Comparison of ENCODE assay signal across 8 cellular contexts in the genomic region with DNA sequence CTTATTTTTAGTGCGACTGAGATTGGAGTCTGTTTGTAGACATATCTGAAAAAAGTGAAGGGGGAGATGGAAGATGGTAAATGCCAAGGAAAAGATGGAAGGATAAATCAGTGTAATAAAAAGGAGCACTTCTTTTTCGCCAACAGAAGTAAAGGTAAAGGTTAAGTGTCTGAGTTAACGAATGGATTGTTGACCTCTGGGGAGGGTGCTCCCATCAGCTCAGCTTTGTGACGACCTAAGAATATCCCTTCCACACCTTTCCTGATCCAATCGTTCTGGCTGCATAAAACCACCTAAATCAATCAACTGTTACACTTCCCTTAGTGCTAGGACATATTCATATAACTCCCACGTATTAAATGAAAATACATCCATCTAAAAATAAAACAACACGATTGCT. TPM values are rescaled to one million over a fixed set of nuclear protein-coding genes. Genes with fewer than 3 reads are reported as not detected.
DNase-seq lines count a peak whose midpoint lies in the region; ATAC-seq and TF ChIP-seq lines count a peak whose summit lies in the region.

No MANE protein-coding gene starts in this region.

- no peaks in the 10 kb centered on the region for H3K27me3 Mint-ChIP-seq in H9 (ENCODE audit: low read depth)

- no peak overlapping the region for H2AFZ ChIP-seq in H9 (ENCODE audit: low read length)

- no peak for DNase-seq in H9
- no peak for DNase-seq in right atrium auricular region (ENCODE audit: low spot score)
- no peak for DNase-seq in hepatic stellate cell (ENCODE audit: low spot score)

- no peak overlapping the region for H2BK120ac ChIP-seq in H9 (ENCODE audit: low read depth, low read length, poor library complexity, severe bottlenecking)

- H3K4me3 Mint-ChIP-seq in H9 = peak overlapping the region; percentile 94 to 98

- no peak for TF ChIP-seq CTCF in H9 (conservative IDR thresholded peaks at IDR 0.05)
- TF ChIP-seq CTCF in WI38 (IDR thresholded peaks at IDR 0.05; ENCODE audit: low read depth, low read length) = no peak
- TF ChIP-seq CTCF in right atrium auricular region (IDR thresholded peaks at IDR 0.05) = no peak

- H4K20me1 ChIP-seq in H9 (ENCODE audit: control insufficient read depth, insufficient read depth, insufficient read length) = no peaks in the 10 kb centered on the region

- H3K36me3 Mint-ChIP-seq in H9 (ENCODE audit: insufficient read depth in 1 of 3, low read depth in 3 of 3) = peaks cover 6 to 19% (median 17%) of the 10 kb centered on the region in 3 experiments; a peak in 6 of 7 replicates

- no peak overlapping the region for H3K56ac ChIP-seq in H9 (ENCODE audit: insufficient read length, low read depth, low read length)

- peaks cover 43 to 44% of the 10 kb centered on the region in 2 experiments for H3K4me1 Mint-ChIP-seq in H9

- peak overlapping the region; percentile 14 for H4K91ac ChIP-seq in H9 (ENCODE audit: insufficient read length, low read depth, low read length)

- no peak overlapping the region for H3K18ac ChIP-seq in H9 (ENCODE audit: insufficient read length, low read depth, low read length)

- peak overlapping the region; percentile 92 for H3K27ac ChIP-seq in H9 (ENCODE audit: insufficient read length, low read depth, low read length)
- H3K27ac ChIP-seq in right atrium auricular region = peak overlapping the region; percentile 96 to 98

- ATAC-seq in GM21360 (IDR thresholded peaks at IDR 0.05; ENCODE audit: unreplicated experiment) (no peak), HG03097 (IDR thresholded peaks at IDR 0.05; ENCODE audit: low FRiP score, unreplicated experiment) (no peak), HG03565 (IDR thresholded peaks at IDR 0.05; ENCODE audit: unreplicated experiment) (no peak)

- no peaks in the 10 kb centered on the region for H3K9me3 Mint-ChIP-seq in H9

- H2AK5ac ChIP-seq in H9 (ENCODE audit: insufficient read length, low read length) = no peak overlapping the region

- peak overlapping the region; percentile 97 for H3K9ac ChIP-seq in H9 (ENCODE audit: extremely low read depth, insufficient read length, low read length)
- H3K9ac ChIP-seq in skeletal muscle satellite cell (ENCODE audit: low read depth, low read length) = peak overlapping the region; percentile 97

- H3K23me2 ChIP-seq in H9 (ENCODE audit: insufficient read length, low read depth, low read length, poor library complexity, severe bottlenecking) = peaks cover 4% of the 10 kb centered on the region

- no peaks in the 10 kb centered on the region for H3K36me3 ChIP-seq in right atrium auricular region
- peaks cover 16% of the 10 kb centered on the region for H3K36me3 ChIP-seq in skeletal muscle satellite cell (ENCODE audit: insufficient read depth, low read length)

- no peak overlapping the region for H4K8ac ChIP-seq in H9 (replicated peaks; ENCODE audit: insufficient read length, low read depth, low read length)

- no peak overlapping the region for H3K4ac ChIP-seq in H9 (ENCODE audit: low read depth, low read length)

- no peak overlapping the region for H2BK5ac ChIP-seq in H9 (ENCODE audit: insufficient read length, low read length)

- H3K4me3 ChIP-seq in WI38 (ENCODE audit: low read depth, low read length) = peak overlapping the region; percentile 96
- peak overlapping the region; percentile 83 to 93 for H3K4me3 ChIP-seq in right atrium auricular region
- H3K4me3 ChIP-seq in skeletal muscle satellite cell (ENCODE audit: low read length) = peak overlapping the region; percentile 83

- H3K27me3 ChIP-seq in H9 (ENCODE audit: insufficient read depth, low read length) (no peaks in the 10 kb centered on the region), right atrium auricular region (no peaks in the 10 kb centered on the region), skeletal muscle satellite cell (ENCODE audit: control insufficient read depth, insufficient read depth, low read length) (no peaks in the 10 kb centered on the region)

- H3K23ac ChIP-seq in H9 (ENCODE audit: insufficient read length, low read depth, low read length) = no peak overlapping the region

- no peaks in the 10 kb centered on the region for H3K9me3 ChIP-seq in H9 (ENCODE audit: control insufficient read depth, low read depth, low read length)
- H3K9me3 ChIP-seq in right atrium auricular region = no peaks in the 10 kb centered on the region
- H3K9me3 ChIP-seq in skeletal muscle satellite cell (replicated peaks; ENCODE audit: low read length) = no peaks in the 10 kb centered on the region

- H3K4me2 ChIP-seq in H9 (ENCODE audit: insufficient read depth, insufficient read length, low read length) = peak overlapping the region; percentile 84
- H3K4me2 ChIP-seq in skeletal muscle satellite cell (ENCODE audit: low read length) = peak overlapping the region; percentile 90

- H3K14ac ChIP-seq in H9 (ENCODE audit: insufficient read depth, low read length) = peak overlapping the region; percentile 98; the same call in 1 of the 2 replicates

- peak overlapping the region; percentile 98 to 100 (median 100) for H3K27ac Mint-ChIP-seq in H9

- peaks cover 3% of the 10 kb centered on the region for H3K79me1 ChIP-seq in H9 (ENCODE audit: insufficient read depth, low read depth, low read length, poor library complexity, severe bottlenecking)

- no peak overlapping the region for H3T11ph ChIP-seq in H9 (ENCODE audit: low read length)

- H2BK20ac ChIP-seq in H9 (ENCODE audit: low read depth, low read length, poor library complexity, severe bottlenecking) = no peak overlapping the region

- WGBS in H9 (ENCODE audit: extremely low coverage, insufficient read length, low lambda C conversion rate) = no CpG with 5 or more reads among the region's 7 CpGs

- no peak overlapping the region for H2BK12ac ChIP-seq in H9 (ENCODE audit: insufficient read length, low read depth, low read length)

- no peaks in the 10 kb centered on the region; the same call in 1 of the 2 replicates for H3K4me1 ChIP-seq in H9 (ENCODE audit: insufficient read depth, low read length)
- peaks cover 0 to 43% of the 10 kb centered on the region in 2 donors for H3K4me1 ChIP-seq in right atrium auricular region
- H3K4me1 ChIP-seq in skeletal muscle satellite cell (ENCODE audit: control insufficient read depth, insufficient read depth, low read length) = peaks cover 27% of the 10 kb centered on the region

- peak overlapping the region; percentile 87 for H4K5ac ChIP-seq in H9 (ENCODE audit: insufficient read length, low read depth, low read length)

- peaks cover 16% of the 10 kb centered on the region; the same call in 1 of the 2 replicates for H3K79me2 ChIP-seq in H9 (ENCODE audit: insufficient read depth, low read length)

- no peak overlapping the region for H2BK15ac ChIP-seq in H9 (ENCODE audit: low read depth, low read length)

RNA-seq across cellular contexts. Expression of gene C11orf71, which starts 0.8 kb away (rescaled TPM):
- 3.5 and 5.3 TPM in 2 replicates for total RNA-seq in H9 (2021)
- 10 to 100 TPM in 1 of 2 donors, 1 to 10 TPM in 1; 6.5 to 10.2 TPM for total RNA-seq in right atrium auricular region
- total RNA-seq in skeletal muscle satellite cell (2012; rRNA removed) = 3.0 and 3.3 TPM in 2 replicates

RNA-seq across cellular contexts. Expression of gene RBM7, which starts 1.0 kb away (rescaled TPM):
- total RNA-seq in H9 (2021) = 55.5 and 56.4 TPM in 2 replicates
- total RNA-seq in right atrium auricular region = 10 to 100 TPM; 12.1 to 13.2 TPM
- total RNA-seq in skeletal muscle satellite cell (2012; rRNA removed) = 25.1 and 26.1 TPM in 2 replicates

RNA-seq across cellular contexts. Expression of gene REXO2, which starts 39.8 kb away (rescaled TPM):
- total RNA-seq in H9 (2021) (88.8 and 92.8 TPM in 2 replicates), right atrium auricular region (100 to 1,000 TPM; 129 to 144 TPM)
- total RNA-seq in skeletal muscle satellite cell (2012; rRNA removed) = 89.1 and 125 TPM in 2 replicates
